ENCODE assay signal across 1 cellular context in genomic region chr10:79084012-79084971, GRCh38.
TF ChIP-seq lines count a peak whose summit lies in the region.

No MANE protein-coding gene starts in this region.

TF ChIP-seq in HepG2, 621 proteins besides CTCF, POLR2A, EP300 and RAD21 (continued from another document and continues in another):
- TF ChIP-seq ZNF280B (CRISPR knock-in tag; IDR thresholded peaks at IDR 0.05; ENCODE audit: borderline replicate concordance) (no peak), SPEN (CRISPR knock-in tag; IDR thresholded peaks at IDR 0.05; ENCODE audit: low read depth) (peak; percentile 51; the same call in 1 of the 2 replicates), ATF4 (CRISPR knock-in tag; IDR thresholded peaks at IDR 0.05) (peak in 1 of 2 experiments; percentile 10; a peak in 2 of 4 replicates), ZFP37 (CRISPR knock-in tag; IDR thresholded peaks at IDR 0.05; ENCODE audit: borderline replicate concordance) (no peak), PRDM10 (CRISPR knock-in tag; IDR thresholded peaks at IDR 0.05; ENCODE audit: low read depth) (no peak), ZNF274 (CRISPR knock-in tag; IDR thresholded peaks at IDR 0.05) (no peak), DR1 (CRISPR knock-in tag; IDR thresholded peaks at IDR 0.05) (no peak), ZFAT (CRISPR knock-in tag; conservative IDR thresholded peaks at IDR 0.05) (no peak), NR0B2 (CRISPR knock-in tag; IDR thresholded peaks at IDR 0.05) (no peak), RBM22 (optimal IDR thresholded peaks at IDR 0.05; ENCODE audit: low read length) (peak; percentile 69), SAP130 (CRISPR knock-in tag; IDR thresholded peaks at IDR 0.05; ENCODE audit: low read depth) (peak; percentile 78), ATRX (CRISPR knock-in tag; IDR thresholded peaks at IDR 0.05; ENCODE audit: borderline replicate concordance) (no peak), ZNF749 (CRISPR knock-in tag; IDR thresholded peaks at IDR 0.05; ENCODE audit: borderline replicate concordance) (no peak), KAT7 (CRISPR knock-in tag; IDR thresholded peaks at IDR 0.05; ENCODE audit: borderline replicate concordance) (no peak), SMYD3 (CRISPR knock-in tag; IDR thresholded peaks at IDR 0.05) (no peak), HBP1 (CRISPR knock-in tag; IDR thresholded peaks at IDR 0.05; ENCODE audit: low read depth) (no peak), HNF4A (CRISPR knock-in tag; IDR thresholded peaks at IDR 0.05) (peak; percentile 67), HIVEP1 (CRISPR knock-in tag; IDR thresholded peaks at IDR 0.05) (no peak), POGK (CRISPR knock-in tag; conservative IDR thresholded peaks at IDR 0.05) (0 out of 2 replicates have a peak, but pooled peaks have one; percentile 73), SNRNP70 (IDR thresholded peaks at IDR 0.05; ENCODE audit: low read depth, low read length) (no peak), ATF1 (CRISPR knock-in tag; IDR thresholded peaks at IDR 0.05) (no peak), NKX3-1 (CRISPR knock-in tag; IDR thresholded peaks at IDR 0.05) (no peak), TFDP1 (CRISPR knock-in tag; IDR thresholded peaks at IDR 0.05; ENCODE audit: borderline replicate concordance) (peak; percentile 54; the same call in 1 of the 2 replicates), ZNF263 (CRISPR knock-in tag; IDR thresholded peaks at IDR 0.05) (peak; percentile 70), ELF3 (CRISPR knock-in tag; IDR thresholded peaks at IDR 0.05) (peak; percentile 84), ZNF644 (CRISPR knock-in tag; IDR thresholded peaks at IDR 0.05; ENCODE audit: low read depth) (0 out of 2 replicates have a peak, but pooled peaks have one; percentile 14), PBX3 (CRISPR knock-in tag; IDR thresholded peaks at IDR 0.05; ENCODE audit: borderline replicate concordance) (no peak), ZNF788 (CRISPR knock-in tag; IDR thresholded peaks at IDR 0.05; ENCODE audit: borderline replicate concordance) (0 out of 2 replicates have a peak, but pooled peaks have one; percentile 38), NAIF1 (CRISPR knock-in tag; IDR thresholded peaks at IDR 0.05; ENCODE audit: borderline replicate concordance) (no peak), SOX13 (IDR thresholded peaks at IDR 0.05) (no peak), SOX13 (CRISPR knock-in tag; conservative IDR thresholded peaks at IDR 0.05 in 1 of 2, IDR thresholded peaks at IDR 0.05 in 1 of 2) (peak in 1 of 2 experiments; percentile 76; a peak in 1 of 4 replicates), POGZ (CRISPR knock-in tag; IDR thresholded peaks at IDR 0.05) (0 out of 2 replicates have a peak, but pooled peaks have one; percentile 22), TBX2 (CRISPR knock-in tag; IDR thresholded peaks at IDR 0.05; ENCODE audit: borderline replicate concordance) (peak; percentile 96), ZBTB26 (CRISPR knock-in tag; IDR thresholded peaks at IDR 0.05; ENCODE audit: borderline replicate concordance) (peak; percentile 6; the same call in 1 of the 2 replicates), ZMYM4 (CRISPR knock-in tag; IDR thresholded peaks at IDR 0.05) (0 out of 2 replicates have a peak, but pooled peaks have one; percentile 20), ZNF614 (CRISPR knock-in tag; IDR thresholded peaks at IDR 0.05; ENCODE audit: borderline replicate concordance) (peak; percentile 58; the same call in 1 of the 2 replicates), RFXAP (CRISPR knock-in tag; IDR thresholded peaks at IDR 0.05; ENCODE audit: borderline replicate concordance) (0 out of 2 replicates have a peak, but pooled peaks have one; percentile 26), NFIC (IDR thresholded peaks at IDR 0.05; ENCODE audit: low read length) (peak; percentile 70), ZNF576 (CRISPR knock-in tag; IDR thresholded peaks at IDR 0.05) (no peak), PATZ1 (CRISPR knock-in tag; IDR thresholded peaks at IDR 0.05) (peak; percentile 56), MBNL3 (CRISPR knock-in tag; conservative IDR thresholded peaks at IDR 0.05) (no peak), HMG20B (CRISPR knock-in tag; conservative IDR thresholded peaks at IDR 0.05) (no peak), PCBP2 (optimal IDR thresholded peaks at IDR 0.05; ENCODE audit: low read depth, low read length, poor library complexity, severe bottlenecking) (no peak), ERF (CRISPR knock-in tag; IDR thresholded peaks at IDR 0.05) (peak; percentile 12; the same call in 1 of the 2 replicates), NFKB2 (CRISPR knock-in tag; IDR thresholded peaks at IDR 0.05; ENCODE audit: borderline replicate concordance) (no peak), HOXA3 (CRISPR knock-in tag; IDR thresholded peaks at IDR 0.05) (peak; percentile 68; the same call in 1 of the 2 replicates), RFX3 (CRISPR knock-in tag; IDR thresholded peaks at IDR 0.05) (peak; percentile 89)
